Comparison of ENCODE assay signal across 21 cellular contexts in genomic region chr10:130014734-130015695, GRCh38. TPM values are rescaled to one million over a fixed set of nuclear protein-coding genes. Genes with fewer than 3 reads are reported as not detected.
"Had no signal": no experiment of that assay in that cellular context is flagged by ENCODE, and none has a peak within 500 bp of the region (broad histone marks: within the 10 kb centered on the region; RNA-seq: fewer than 3 reads in every experiment).

No MANE protein-coding gene starts in this region.

- H3K9me3 Mint-ChIP-seq: activated CD4-positive, alpha-beta memory T cell treated with anti-CD3 and anti-CD28 coated beads, Interleukin-2, amount 10 ng/mL, durations not matched to agents 7 days and 5 days; activated CD4-positive, alpha-beta T cell treated with anti-CD3 and anti-CD28 coated beads, Interleukin-2, amount 10 ng/mL, durations not matched to agents 24 days and 14 days; activated naive CD4-positive, alpha-beta T cell treated with anti-CD3 and anti-CD28 coated beads, Interleukin-2, amount 50 U/mL, for 72 hours; activated T-cell treated with anti-CD3 and anti-CD28 coated beads, Interleukin-2, amount 50 U/mL, for 24 hours; activated T-helper 17 cell treated with anti-CD3 and anti-CD28 coated beads, Interleukin-2, amount 50 U/mL, for 72 hours; effector memory CD8-positive, alpha-beta T cell; natural killer cell treated with Interleukin-12 subunit alpha and Interleukin-12 subunit beta and Interleukin-15 and Interleukin-18, amount 100 ng/mL, for 72 hours; stimulated activated naive CD8-positive, alpha-beta T cell treated with anti-CD3 and anti-CD28 coated beads, Interleukin-15, Interleukin-2, amounts not matched to agents 100 ng/mL and 50 ng/mL, for 24 hours had no signal

- H3K4me1 Mint-ChIP-seq: activated T-helper 17 cell treated with anti-CD3 and anti-CD28 coated beads, Interleukin-2, amount 50 U/mL, for 72 hours had no signal

- DNase-seq: activated CD4-positive, alpha-beta memory T cell treated with anti-CD3 and anti-CD28 coated beads, Interleukin-2, amount 10 ng/mL, durations not matched to agents 7 days and 5 days; activated CD4-positive, alpha-beta T cell treated with anti-CD3 and anti-CD28 coated beads, Interleukin-2, amount 10 ng/mL, durations not matched to agents 24 days and 14 days; activated T-cell treated with anti-CD3 and anti-CD28 coated beads, Interleukin-2, amount 50 U/mL, for 24 hours; central memory CD4-positive, alpha-beta T cell; effector memory CD8-positive, alpha-beta T cell; esophagus squamous epithelium; gastrocnemius medialis; left ventricle myocardium superior; mammary epithelial cell; nucleus accumbens; stimulated activated CD4-positive, alpha-beta T cell treated with anti-CD3 and anti-CD28 coated beads, Interleukin-4, amount 100 ng/mL, for 24 hours; substantia nigra had no signal

- H3K4me3 ChIP-seq: adrenal gland, esophagus squamous epithelium, gastrocnemius medialis, tibial artery had no signal

- H3K4me3 Mint-ChIP-seq: activated CD4-positive, alpha-beta memory T cell treated with anti-CD3 and anti-CD28 coated beads, Interleukin-2, amount 10 ng/mL, durations not matched to agents 7 days and 5 days; activated CD4-positive, alpha-beta T cell treated with anti-CD3 and anti-CD28 coated beads, Interleukin-2, amount 10 ng/mL, durations not matched to agents 24 days and 14 days; activated T-cell treated with anti-CD3 and anti-CD28 coated beads, Interleukin-2, amount 50 U/mL, for 24 hours; activated T-helper 17 cell treated with anti-CD3 and anti-CD28 coated beads, Interleukin-2, amount 50 U/mL, for 72 hours; effector memory CD8-positive, alpha-beta T cell; natural killer cell treated with Interleukin-12 subunit alpha and Interleukin-12 subunit beta and Interleukin-15 and Interleukin-18, amount 100 ng/mL, for 72 hours; stimulated activated naive CD8-positive, alpha-beta T cell treated with anti-CD3 and anti-CD28 coated beads, Interleukin-15, Interleukin-2, amounts not matched to agents 100 ng/mL and 50 ng/mL, for 24 hours had no signal

- H3K4me1 ChIP-seq: adrenal gland, esophagus squamous epithelium, gastrocnemius medialis, tibial artery had no signal

- ATAC-seq: activated CD4-positive, CD25-positive, alpha-beta regulatory T cell treated with anti-CD3 and anti-CD28 coated beads, Interleukin-2, amount 50 U/mL, for 24 hours; activated naive CD4-positive, alpha-beta T cell treated with anti-CD3 and anti-CD28 coated beads, Interleukin-2, amount 50 U/mL, for 72 hours; activated T-helper 17 cell treated with anti-CD3 and anti-CD28 coated beads, Interleukin-2, amount 50 U/mL, for 72 hours; effector memory CD8-positive, alpha-beta T cell; gastrocnemius medialis; left ventricle myocardium superior; natural killer cell treated with Interleukin-12 subunit alpha and Interleukin-12 subunit beta and Interleukin-15 and Interleukin-18, amount 100 ng/mL, for 72 hours had no signal

- H3K27ac Mint-ChIP-seq: activated CD4-positive, alpha-beta memory T cell treated with anti-CD3 and anti-CD28 coated beads, Interleukin-2, amount 10 ng/mL, durations not matched to agents 7 days and 5 days; activated CD4-positive, alpha-beta T cell treated with anti-CD3 and anti-CD28 coated beads, Interleukin-2, amount 10 ng/mL, durations not matched to agents 24 days and 14 days; activated T-cell treated with anti-CD3 and anti-CD28 coated beads, Interleukin-2, amount 50 U/mL, for 24 hours; activated T-helper 17 cell treated with anti-CD3 and anti-CD28 coated beads, Interleukin-2, amount 50 U/mL, for 72 hours; effector memory CD8-positive, alpha-beta T cell; natural killer cell treated with Interleukin-12 subunit alpha and Interleukin-12 subunit beta and Interleukin-15 and Interleukin-18, amount 100 ng/mL, for 72 hours; stimulated activated naive CD8-positive, alpha-beta T cell treated with anti-CD3 and anti-CD28 coated beads, Interleukin-15, Interleukin-2, amounts not matched to agents 100 ng/mL and 50 ng/mL, for 24 hours had no signal

- H3K36me3 Mint-ChIP-seq: activated naive CD4-positive, alpha-beta T cell treated with anti-CD3 and anti-CD28 coated beads, Interleukin-2, amount 50 U/mL, for 72 hours; natural killer cell treated with Interleukin-12 subunit alpha and Interleukin-12 subunit beta and Interleukin-15 and Interleukin-18, amount 100 ng/mL, for 72 hours had no signal

- H3K27ac ChIP-seq: adrenal gland, esophagus squamous epithelium, gastrocnemius medialis, tibial artery, VCaP had no signal

- H3K27me3 ChIP-seq: gastrocnemius medialis had no signal

- H3K27me3 Mint-ChIP-seq: activated CD4-positive, alpha-beta memory T cell treated with anti-CD3 and anti-CD28 coated beads, Interleukin-2, amount 10 ng/mL, durations not matched to agents 7 days and 5 days; activated CD4-positive, alpha-beta T cell treated with anti-CD3 and anti-CD28 coated beads, Interleukin-2, amount 10 ng/mL, durations not matched to agents 24 days and 14 days; stimulated activated naive CD8-positive, alpha-beta T cell treated with anti-CD3 and anti-CD28 coated beads, Interleukin-15, Interleukin-2, amounts not matched to agents 100 ng/mL and 50 ng/mL, for 24 hours had no signal

- H3K36me3 ChIP-seq: adrenal gland, esophagus squamous epithelium, gastrocnemius medialis, tibial artery had no signal

- H3K9me3 ChIP-seq: adrenal gland, esophagus squamous epithelium, gastrocnemius medialis, tibial artery had no signal

RNA-seq across cellular contexts. Expression of gene EBF3, which starts 50.9 kb away (rescaled TPM):
- total RNA-seq: activated CD4-positive, alpha-beta memory T cell treated with anti-CD3 and anti-CD28 coated beads, Interleukin-2, amount 10 ng/mL, durations not matched to agents 7 days and 5 days; activated CD4-positive, alpha-beta T cell treated with anti-CD3 and anti-CD28 coated beads, Interleukin-2, amount 10 ng/mL, durations not matched to agents 24 days and 14 days; activated naive CD4-positive, alpha-beta T cell treated with anti-CD3 and anti-CD28 coated beads, Interleukin-2, amount 50 U/mL, for 72 hours; activated T-helper 17 cell treated with anti-CD3 and anti-CD28 coated beads, Interleukin-2, amount 50 U/mL, for 72 hours; natural killer cell treated with Interleukin-12 subunit alpha and Interleukin-12 subunit beta and Interleukin-15 and Interleukin-18, amount 100 ng/mL, for 72 hours; T-helper 1 cell treated with Interleukin-12 subunit alpha and Interleukin-12 subunit beta and Interleukin-4 antibody, amounts not matched to agents 30 ng/mL and 1 ng/mL, for 36 hours had no signal
